16 cellular contexts compared by ENCODE assay signal in genomic region chr19:29640231-29640630, GRCh38. TPM values are rescaled to one million over a fixed set of nuclear protein-coding genes. Genes with fewer than 3 reads are reported as not detected.
DNase-seq lines count a peak whose midpoint lies in the region; ATAC-seq, FAIRE-seq and TF ChIP-seq lines count a peak whose summit lies in the region.
"Had no signal": no experiment of that assay in that cellular context is flagged by ENCODE, and none has a peak within 500 bp of the region (broad histone marks: within the 10 kb centered on the region; RNA-seq: fewer than 3 reads in every experiment).

No MANE protein-coding gene starts in this region.

- H3K27ac ChIP-seq in heart right ventricle (no peak overlapping the region), K562 (ENCODE audit: extremely low read depth, low read depth, low read length) (no peak overlapping the region), neural progenitor cell (no peak overlapping the region)
- H3K27ac ChIP-seq: BLaER1 had no signal

- H3K36me3 Mint-ChIP-seq in neural progenitor cell: no peaks in the 10 kb centered on the region
- H3K36me3 Mint-ChIP-seq: CD8-positive, alpha-beta memory T cell had no signal

- no peaks in the 10 kb centered on the region for H3K9me3 Mint-ChIP-seq in neural progenitor cell
- H3K9me3 Mint-ChIP-seq: CD8-positive, alpha-beta memory T cell; HFFc6 had no signal

- no peak overlapping the region for H3K4me3 Mint-ChIP-seq in neural progenitor cell
- H3K4me3 Mint-ChIP-seq: CD8-positive, alpha-beta memory T cell; HFFc6 had no signal

- DNase-seq in cardiac septum (ENCODE audit: low spot score): peak; percentile 22
- DNase-seq in heart right ventricle: no peak
- DNase-seq in K562 (ENCODE audit: extremely low read depth in 1 of 4, low spot score in 3 of 4): no peak
- no peak for DNase-seq in neural progenitor cell (ENCODE audit: low spot score)
- no peak for DNase-seq in urothelium cell line (ENCODE audit: low spot score)
- no peak for DNase-seq in GM19239 (ENCODE audit: insufficient read length, low spot score)
- DNase-seq in cerebellar nuclear complex (lab: John Stamatoyannopoulos, UW): no peak
- DNase-seq: 8988T; AML-193; Caco-2; CD8-positive, alpha-beta memory T cell; HCEC 1CT; HFFc6 had no signal

- TF ChIP-seq RAD21 in K562 (CRISPR knock-in tag; conservative IDR thresholded peaks at IDR 0.05 in 1 of 2, IDR thresholded peaks at IDR 0.05 in 1 of 2): no peak

- H3K9ac ChIP-seq in K562 (ENCODE audit: insufficient read depth in 1 of 2, low read depth in 2 of 2, low read length in 2 of 2) (no peak overlapping the region), neural progenitor cell (no peak overlapping the region)
- H3K9ac ChIP-seq: BLaER1 had no signal

- 91 to 92% methylated on average over 12 of the region's 12 CpGs for WGBS in heart right ventricle, 2 donors
- WGBS in K562 (ENCODE audit: insufficient coverage, low coverage, missing lambda C conversion rate): 62% methylated on average over 12 of the region's 12 CpGs

- TF ChIP-seq CTCF in heart right ventricle (IDR thresholded peaks at IDR 0.05): no peak
- TF ChIP-seq CTCF in K562 (IDR thresholded peaks at IDR 0.05 in 2 of 3, conservative IDR thresholded peaks at IDR 0.05 in 1 of 3; ENCODE audit: insufficient read depth in 2 of 3, low read depth in 1 of 3, low read length in 3 of 3): no peak
- TF ChIP-seq CTCF in neural progenitor cell (IDR thresholded peaks at IDR 0.05): no peak

- FAIRE-seq in K562 (lab: Jason Lieb, UNC): no peak
- FAIRE-seq in urothelium cell line (lab: Jason Lieb, UNC): peak; percentile 59
- FAIRE-seq in GM19239 (lab: Jason Lieb, UNC): no peak
- FAIRE-seq: GM18507 had no signal

- peaks cover under 1% of the 10 kb centered on the region for H3K4me1 Mint-ChIP-seq in neural progenitor cell

- BruUV-seq in K562 (replicated peaks; lab: Mats Ljungman, UMichigan): no TSS peak

- no peaks in the 10 kb centered on the region for H4K20me1 ChIP-seq in K562 (replicated peaks; ENCODE audit: control insufficient read depth, insufficient read depth, low read length)
- no peaks in the 10 kb centered on the region for H4K20me1 ChIP-seq in neural progenitor cell (ENCODE audit: low read depth)
- H4K20me1 ChIP-seq: BLaER1 had no signal

- H3K79me2 ChIP-seq in K562 (ENCODE audit: control insufficient read depth, insufficient read depth, low read length): no peaks in the 10 kb centered on the region
- no peaks in the 10 kb centered on the region for H3K79me2 ChIP-seq in neural progenitor cell (ENCODE audit: low read depth)

- in situ Hi-C loops in K562 (cut with MboI): no loop called here

- no peaks in the 10 kb centered on the region for H3K9me1 ChIP-seq in K562 (ENCODE audit: control insufficient read depth, insufficient read depth, low read length)

- TF ChIP-seq POLR2A in K562 (conservative IDR thresholded peaks at IDR 0.05): no peak

- no peak overlapping the region for H3K4me2 ChIP-seq in K562 (ENCODE audit: insufficient read depth, low read length)
- no peak overlapping the region for H3K4me2 ChIP-seq in neural progenitor cell
- H3K4me2 ChIP-seq: BLaER1 had no signal

- no peak for ATAC-seq in heart right ventricle
- ATAC-seq in K562: no peak
- no peak for ATAC-seq in GM21390 (IDR thresholded peaks at IDR 0.05; ENCODE audit: unreplicated experiment)

- H2AFZ ChIP-seq in K562 (ENCODE audit: low read depth, low read length) (peak overlapping the region; percentile 30; the same call in 1 of the 2 replicates), neural progenitor cell (replicated peaks) (no peak overlapping the region)

- intact Hi-C loops in cardiac septum (cut with DNase I): no loop called here
- intact Hi-C loops in heart right ventricle (cut with DNase I): no loop called here
- intact Hi-C loops in K562 (cut with micrococcal nuclease): no loop called here

- no peak for TF ChIP-seq EP300 in K562 (IDR thresholded peaks at IDR 0.05; ENCODE audit: low read length)

- CTCF ChIA-PET in K562 (lab: Yijun Ruan, JAX; ENCODE audit: low intra/inter-chr PET ratio): no interaction called here

- POLR2A ChIA-PET in K562 (lab: Yijun Ruan, JAX): interaction anchor here (1.0 kb wide), 1 partner anchor 22 kb away, joined by 3 read pairs; no protein-coding TSS in a partner anchor

- H3K27me3 Mint-ChIP-seq in neural progenitor cell (ENCODE audit: insufficient read depth, low read depth): peaks cover 8% of the 10 kb centered on the region

- H3K27ac Mint-ChIP-seq in neural progenitor cell: peak overlapping the region; percentile 21
- H3K27ac Mint-ChIP-seq: CD8-positive, alpha-beta memory T cell; HFFc6 had no signal

- H3K9me3 ChIP-seq in heart right ventricle (no peaks in the 10 kb centered on the region), K562 (replicated peaks; ENCODE audit: control insufficient read depth, insufficient read depth, low read depth, low read length) (no peaks in the 10 kb centered on the region), neural progenitor cell (ENCODE audit: low read depth) (no peaks in the 10 kb centered on the region)
- H3K9me3 ChIP-seq: BLaER1, Caco-2 had no signal

- H3K4me1 ChIP-seq in heart right ventricle (peaks cover 0 to 11% (median 4%) of the 10 kb centered on the region in 9 donors), K562 (replicated peaks in 1 of 2; ENCODE audit: control insufficient read depth in 2 of 2, insufficient read depth in 2 of 2, low read length in 2 of 2) (peaks cover 0 to 3% of the 10 kb centered on the region in 2 experiments; a peak in 1 of 5 replicates), neural progenitor cell (no peaks in the 10 kb centered on the region)
- H3K4me1 ChIP-seq: Caco-2 had no signal

- no peaks in the 10 kb centered on the region for H3K36me3 ChIP-seq in heart right ventricle
- no peaks in the 10 kb centered on the region for H3K36me3 ChIP-seq in K562 (ENCODE audit: control insufficient read depth, insufficient read depth, low read length)
- H3K36me3 ChIP-seq in neural progenitor cell: no peaks in the 10 kb centered on the region
- H3K36me3 ChIP-seq: BLaER1 had no signal

- H3F3A ChIP-seq in neural progenitor cell (ENCODE audit: low read depth): no peaks in the 10 kb centered on the region

- no peak overlapping the region for H3K4me3 ChIP-seq in heart right ventricle
- no peak overlapping the region for H3K4me3 ChIP-seq in K562
- no peak overlapping the region for H3K4me3 ChIP-seq in neural progenitor cell
- H3K4me3 ChIP-seq: BLaER1 had no signal

- H3K27me3 ChIP-seq in heart right ventricle (no peaks in the 10 kb centered on the region), K562 (ENCODE audit: control insufficient read depth in 2 of 2, insufficient read depth in 2 of 2, low read length in 2 of 2) (no peaks in the 10 kb centered on the region), neural progenitor cell (no peaks in the 10 kb centered on the region)
- H3K27me3 ChIP-seq: BLaER1 had no signal

TF ChIP-seq in K562, 482 proteins besides CTCF, POLR2A, EP300 and RAD21 (continues in another document):
- TF ChIP-seq NRF1 (conservative IDR thresholded peaks at IDR 0.05 in 1 of 2, IDR thresholded peaks at IDR 0.05 in 1 of 2): 0 out of 4 replicates have a peak, but pooled peaks of 1 of the 2 experiments have one; percentile 11

RNA-seq across cellular contexts. Expression of gene PLEKHF1, which starts 25.0 kb away (rescaled TPM):
- total RNA-seq in cardiac septum (9.5 TPM), heart right ventricle (10 to 100 TPM in 9 of 10 donors, 1 to 10 TPM in 1; 7.0 to 38.8 (median 16.5) TPM), K562 (2014; rRNA removed) (13.4 and 18.5 TPM in 2 replicates), K562 (2014; rRNA removed; fragmentation: Illumina TruSeq; extraction: Trizol) (1.2 TPM in 2 replicates), K562 (2015; rRNA removed; fragmentation: Illumina TruSeq; extraction: Trizol) (5.0 and 5.6 TPM in 2 replicates), K562 (2021) (12.7 and 15.1 TPM in 2 replicates), neural progenitor cell (ENCODE audit: low replicate concordance) (1.2 and 1.4 TPM in 2 replicates)
- polyA plus RNA-seq in heart right ventricle (10 to 100 TPM; 38.8 to 47.9 TPM), K562 (2011; rRNA removed) (2.9 and 5.2 TPM in 2 replicates), K562 (2014; fragmentation: Illumina TruSeq; extraction: Trizol) (2.3 and 4.6 TPM in 2 replicates), K562 (2014; fragmentation: Nextera tagmentation; extraction: Ambion mirVana) (under 1 TPM in 1 of 2 experiments, not detected in 1; 0.07 TPM), K562 (2014; rRNA removed) (11.0 and 12.0 TPM in 2 replicates)
- 3.5 and 12.3 TPM in 2 replicates for total RNA-seq in K562 (2011; cell fraction: chromatin; rRNA removed; ENCODE audit: low replicate concordance)
- 17.3 and 17.5 TPM in 2 replicates for total RNA-seq in K562 (2011; cell fraction: nucleolus; rRNA removed)
- 7.9 and 9.0 TPM in 2 replicates for total RNA-seq in K562 (2011; cell fraction: nucleoplasm; rRNA removed)
- polyA plus RNA-seq in K562 (2011; cell fraction: cytosol; rRNA removed): 6.8 and 18.1 TPM in 2 replicates
- polyA plus RNA-seq in K562 (2011; cell fraction: nucleus; rRNA removed): 5.6 and 9.4 TPM in 2 replicates
- polyA plus RNA-seq in K562 (2012): 9.9 and 29.3 TPM in 2 replicates
- 1.9 and 2.0 TPM in 2 replicates for polyA minus RNA-seq in K562 (2011; rRNA and poly(A)+ RNA removed)
- 5.2 and 6.2 TPM in 2 replicates for polyA minus RNA-seq in K562 (2011; cell fraction: cytosol; rRNA and poly(A)+ RNA removed)
- 6.5 and 7.6 TPM in 2 replicates for polyA minus RNA-seq in K562 (2011; cell fraction: nucleus; rRNA and poly(A)+ RNA removed)

RNA-seq across cellular contexts. Expression of gene POP4, which starts 34.1 kb away (rescaled TPM):
- 47.8 TPM for total RNA-seq in cardiac septum
- total RNA-seq in heart right ventricle: 10 to 100 TPM; 46.6 to 61.2 (median 51.7) TPM
- 100 to 1,000 TPM in 1 of 2 donors, 10 to 100 TPM in 1; 49.4 to 108 TPM for polyA plus RNA-seq in heart right ventricle
- 71.1 and 129 TPM in 2 replicates for total RNA-seq in K562 (2011; cell fraction: chromatin; rRNA removed; ENCODE audit: low replicate concordance)
- 77.1 and 97.6 TPM in 2 replicates for total RNA-seq in K562 (2011; cell fraction: nucleolus; rRNA removed)
- 95.7 and 96.5 TPM in 2 replicates for total RNA-seq in K562 (2011; cell fraction: nucleoplasm; rRNA removed)
- 95.5 and 113 TPM in 2 replicates for total RNA-seq in K562 (2014; rRNA removed)
- 110 TPM in 2 replicates for total RNA-seq in K562 (2014; rRNA removed; fragmentation: Illumina TruSeq; extraction: Trizol)
- total RNA-seq in K562 (2015; rRNA removed; fragmentation: Illumina TruSeq; extraction: Trizol): 108 and 113 TPM in 2 replicates
- 86.1 and 92.6 TPM in 2 replicates for total RNA-seq in K562 (2021)
- 86.1 and 99.0 TPM in 2 replicates for polyA plus RNA-seq in K562 (2011; rRNA removed)
- 61.1 and 61.7 TPM in 2 replicates for polyA plus RNA-seq in K562 (2011; cell fraction: cytosol; rRNA removed)
- polyA plus RNA-seq in K562 (2011; cell fraction: nucleus; rRNA removed): 106 and 126 TPM in 2 replicates
- polyA plus RNA-seq in K562 (2012): 56.6 and 69.1 TPM in 2 replicates
- 98.2 and 111 TPM in 2 replicates for polyA plus RNA-seq in K562 (2014; fragmentation: Illumina TruSeq; extraction: Trizol)
- polyA plus RNA-seq in K562 (2014; fragmentation: Nextera tagmentation; extraction: Ambion mirVana): 10 to 100 TPM; 42.1 to 59.6 TPM
- 99.3 and 128 TPM in 2 replicates for polyA plus RNA-seq in K562 (2014; rRNA removed)
- polyA minus RNA-seq in K562 (2011; rRNA and poly(A)+ RNA removed): 86.3 and 90.5 TPM in 2 replicates
- 26.8 and 34.8 TPM in 2 replicates for polyA minus RNA-seq in K562 (2011; cell fraction: cytosol; rRNA and poly(A)+ RNA removed)
- polyA minus RNA-seq in K562 (2011; cell fraction: nucleus; rRNA and poly(A)+ RNA removed): 62.5 and 81.8 TPM in 2 replicates
- total RNA-seq in neural progenitor cell (ENCODE audit: low replicate concordance): 41.0 and 77.8 TPM in 2 replicates
